8 cellular contexts compared by ENCODE assay signal in genomic region chr4:146450524-146450923, GRCh38.
DNase-seq lines count a peak whose midpoint lies in the region; ATAC-seq and TF ChIP-seq lines count a peak whose summit lies in the region.

No MANE protein-coding gene starts in this region.

- ATAC-seq in GM19463 (IDR thresholded peaks at IDR 0.05; ENCODE audit: unreplicated experiment) (peak; percentile 78), HG03097 (IDR thresholded peaks at IDR 0.05; ENCODE audit: low FRiP score, unreplicated experiment) (peak; percentile 75)
- ATAC-seq in activated naive CD8-positive, alpha-beta T cell treated with anti-CD3 and anti-CD28 coated beads, Interleukin-2, amount 50 U/mL, for 24 hours = peak; percentile 93

- no peak for TF ChIP-seq CTCF in GM13976 (IDR thresholded peaks at IDR 0.05; ENCODE audit: borderline replicate concordance, control extremely low read depth, extremely low read depth, insufficient read depth, missing control alignments)
- no peak for TF ChIP-seq CTCF in progenitor cell of endocrine pancreas (IDR thresholded peaks at IDR 0.05; ENCODE audit: unreplicated experiment)

- peak overlapping the region; percentile 47 for H3K4me3 Mint-ChIP-seq in activated naive CD8-positive, alpha-beta T cell treated with anti-CD3 and anti-CD28 coated beads, Interleukin-2, amount 50 U/mL, for 24 hours
- no peak overlapping the region for H3K4me3 Mint-ChIP-seq in progenitor cell of endocrine pancreas (ENCODE audit: low read depth)

- in situ Hi-C loops in GM13976 (cut with MboI; ENCODE audit: low sequenced_read_pairs, unreplicated experiment) = no loop called here

- peaks cover 21% of the 10 kb centered on the region for H3K9me3 Mint-ChIP-seq in activated naive CD8-positive, alpha-beta T cell treated with anti-CD3 and anti-CD28 coated beads, Interleukin-2, amount 50 U/mL, for 24 hours
- H3K9me3 Mint-ChIP-seq in progenitor cell of endocrine pancreas (ENCODE audit: low read depth) = peaks cover 12% of the 10 kb centered on the region

- H3K36me3 Mint-ChIP-seq in activated naive CD8-positive, alpha-beta T cell treated with anti-CD3 and anti-CD28 coated beads, Interleukin-2, amount 50 U/mL, for 24 hours (ENCODE audit: low read depth) = peaks cover 22% of the 10 kb centered on the region
- peaks cover 4% of the 10 kb centered on the region for H3K36me3 Mint-ChIP-seq in progenitor cell of endocrine pancreas (ENCODE audit: insufficient read depth)

- peaks cover 31% of the 10 kb centered on the region for H3K4me1 Mint-ChIP-seq in activated naive CD8-positive, alpha-beta T cell treated with anti-CD3 and anti-CD28 coated beads, Interleukin-2, amount 50 U/mL, for 24 hours
- H3K4me1 Mint-ChIP-seq in progenitor cell of endocrine pancreas (ENCODE audit: low read depth) = no peaks in the 10 kb centered on the region

- no peaks in the 10 kb centered on the region for H3K27me3 Mint-ChIP-seq in activated naive CD8-positive, alpha-beta T cell treated with anti-CD3 and anti-CD28 coated beads, Interleukin-2, amount 50 U/mL, for 24 hours
- no peaks in the 10 kb centered on the region for H3K27me3 Mint-ChIP-seq in progenitor cell of endocrine pancreas

- H3K27ac Mint-ChIP-seq in activated naive CD8-positive, alpha-beta T cell treated with anti-CD3 and anti-CD28 coated beads, Interleukin-2, amount 50 U/mL, for 24 hours = peak overlapping the region; percentile 74
- H3K27ac Mint-ChIP-seq in progenitor cell of endocrine pancreas = no peak overlapping the region

- DNase-seq in GM13976 (ENCODE audit: low spot score) (peak; percentile 48), C1 segment of cervical spinal cord (lab: John Stamatoyannopoulos, UW) (no peak), NCI-H1417 (lab: John Stamatoyannopoulos, UW) (no peak), hippocampal formation (lab: John Stamatoyannopoulos, UW) (no peak), progenitor cell of endocrine pancreas (ENCODE audit: low spot score, unreplicated experiment) (no peak)
- no peak for DNase-seq in activated naive CD8-positive, alpha-beta T cell treated with anti-CD3 and anti-CD28 coated beads, Interleukin-2, amount 50 U/mL, for 24 hours
